20 cellular contexts compared by ENCODE assay signal in the genomic region with DNA sequence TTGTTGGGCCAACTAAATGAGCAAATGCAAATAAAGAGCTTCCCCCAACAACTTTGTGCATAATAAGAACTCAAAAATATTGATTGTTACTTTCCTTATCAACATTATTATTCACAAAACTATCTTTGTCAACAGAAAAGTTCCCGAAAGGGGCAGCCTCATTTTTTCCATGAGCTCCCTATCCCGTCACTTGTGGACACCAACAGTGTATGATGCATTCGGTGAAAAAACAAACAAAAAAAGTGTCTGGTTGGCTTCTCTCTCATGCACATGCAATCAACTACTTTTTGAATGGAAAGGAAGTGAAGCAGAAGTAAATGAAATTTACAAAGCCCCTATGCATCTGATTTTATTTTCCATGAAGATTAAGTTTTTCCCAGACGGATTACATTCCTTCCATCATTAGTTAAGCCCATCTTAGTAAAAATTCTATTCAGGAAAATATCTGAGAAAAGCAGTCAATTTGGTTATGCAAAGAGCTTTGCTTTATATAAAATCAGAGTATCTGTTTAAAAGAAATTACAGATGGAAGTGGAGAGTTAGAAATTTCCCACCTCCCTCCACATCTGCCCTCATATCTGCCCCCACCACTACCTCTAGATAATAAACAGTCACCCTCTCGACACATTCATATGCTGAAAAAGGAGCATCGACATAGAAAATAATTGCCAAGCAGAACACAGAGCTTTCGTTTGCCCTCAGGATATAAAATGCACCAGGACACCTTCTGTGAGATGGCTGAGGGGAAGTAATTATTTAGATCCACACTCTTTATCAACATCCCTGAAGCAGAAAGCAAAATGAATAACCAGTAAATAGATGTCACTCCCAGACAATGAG.
"Had no signal": no experiment of that assay in that cellular context is flagged by ENCODE, and none has a peak within 500 bp of the region (broad histone marks: within the 10 kb centered on the region; RNA-seq: fewer than 3 reads in every experiment).

No MANE protein-coding gene starts in this region.

- ATAC-seq: activated CD8-positive, alpha-beta T cell treated with anti-CD3 and anti-CD28 coated beads, Interleukin-2, amount 10 ng/mL, durations not matched to agents 7 days and 5 days; activated naive CD8-positive, alpha-beta T cell treated with anti-CD3 and anti-CD28 coated beads, Interleukin-2, amount 50 U/mL, for 24 hours; heart right ventricle had no signal

- FAIRE-seq: colon had no signal

- DNase-seq: activated CD4-positive, alpha-beta T cell treated with anti-CD3 and anti-CD28 coated beads for 48 hours; activated CD4-positive, CD25-positive, alpha-beta regulatory T cell; activated CD8-positive, alpha-beta T cell treated with anti-CD3 and anti-CD28 coated beads, Interleukin-2, amount 10 ng/mL, durations not matched to agents 7 days and 5 days; activated effector memory CD4-positive, alpha-beta T cell treated with Interleukin-2 at 50 U/mL for 16 hours; activated naive CD4-positive, alpha-beta T cell treated with anti-CD3 and anti-CD28 coated beads, Interleukin-2, amount 10 ng/mL, durations not matched to agents 7 days and 5 days; activated naive CD8-positive, alpha-beta T cell treated with anti-CD3 and anti-CD28 coated beads, Interleukin-2, amount 50 U/mL, for 24 hours; activated T-cell treated with anti-CD3 and anti-CD28 coated beads, Interleukin-2, amount 50 U/mL, for 24 hours; anterior cingulate cortex; brain microvascular endothelial cell; central memory CD4-positive, alpha-beta T cell; dorsolateral prefrontal cortex; endodermal cell; heart right ventricle; kidney glomerular epithelial cell; left ventricle myocardium inferior; mammary epithelial cell; stimulated activated CD4-positive, alpha-beta T cell treated with anti-CD3 and anti-CD28 coated beads, Interleukin-2, amount 100 ng/mL, for 24 hours; stimulated activated naive CD4-positive, alpha-beta T cell treated with Interleukin-2 at 50 U/mL for 16 hours; thyroid gland had no signal
